16 cellular contexts compared by ENCODE assay signal in the genomic region with DNA sequence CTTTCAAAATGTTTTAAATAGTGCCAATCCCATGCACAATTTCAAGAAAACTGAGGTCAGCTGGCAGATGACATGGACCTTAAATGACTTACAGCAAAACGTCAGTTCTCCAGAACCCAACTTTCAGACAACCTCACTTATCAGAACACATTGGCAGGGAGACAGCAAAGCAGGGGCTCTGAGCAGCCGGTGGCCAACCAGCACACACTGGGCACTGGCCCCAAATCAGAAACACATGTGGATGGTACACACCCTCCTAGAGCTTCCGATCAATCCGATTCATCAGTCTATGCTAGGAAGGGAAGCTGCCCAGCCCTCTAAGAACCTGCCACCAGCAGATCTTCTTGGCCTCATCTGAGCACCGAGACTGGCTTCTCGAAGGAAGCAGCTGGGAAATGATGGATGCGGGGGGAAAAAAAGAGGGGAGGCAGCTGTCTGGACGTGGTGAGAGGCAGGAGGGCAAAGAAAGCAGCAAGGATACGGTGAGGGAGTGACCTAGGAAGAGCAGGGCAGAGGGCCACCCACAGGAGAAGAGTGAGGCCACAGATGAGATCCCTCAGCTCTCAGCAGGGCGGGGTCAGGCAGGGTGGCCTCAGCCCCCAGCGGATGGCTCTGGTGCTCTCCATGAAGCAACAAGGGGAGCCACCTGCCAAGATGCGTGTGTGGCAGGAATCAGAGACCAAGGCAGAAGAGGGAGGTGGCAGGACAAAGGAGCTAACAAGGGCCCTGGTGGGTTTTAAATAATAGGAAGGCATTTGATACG. TPM values are rescaled to one million over a fixed set of nuclear protein-coding genes. Genes with fewer than 3 reads are reported as not detected.
DNase-seq lines count a peak whose midpoint lies in the region; ATAC-seq lines count a peak whose summit lies in the region.
"Had no signal": no experiment of that assay in that cellular context is flagged by ENCODE, and none has a peak within 500 bp of the region (broad histone marks: within the 10 kb centered on the region; RNA-seq: fewer than 3 reads in every experiment).

No MANE protein-coding gene starts in this region.

- peak overlapping the region; percentile 27 for H4K8ac ChIP-seq in mesenchymal stem cell (ENCODE audit: low read length)

- peak overlapping the region in 1 of 2 experiments; percentile 89 for H3K14ac ChIP-seq in mesenchymal stem cell (ENCODE audit: low read length in 2 of 2)

- H3K4me3 ChIP-seq in BLaER1 treated with 17β-estradiol and CSF1 and Interleukin-3, amounts not matched to agents 10 nM and 100 nM: no peak overlapping the region
- H3K4me3 ChIP-seq in mesenchymal stem cell (ENCODE audit: insufficient read depth in 1 of 2, low read depth in 1 of 2, low read length in 2 of 2): peak overlapping the region in 1 of 2 experiments; percentile 3
- H3K4me3 ChIP-seq: spleen, suprapubic skin had no signal

- H3K4me1 ChIP-seq in BLaER1 treated with 17β-estradiol and CSF1 and Interleukin-3, amounts not matched to agents 10 nM and 100 nM: peaks cover 16 to 40% (median 30%) of the 10 kb centered on the region in 10 experiments; a peak in 19 of 20 replicates
- peaks cover 14% of the 10 kb centered on the region for H3K4me1 ChIP-seq in mesenchymal stem cell (ENCODE audit: control insufficient read depth, insufficient read depth, low read depth, low read length)

- peak overlapping the region in 2 of 11 experiments; percentile 4 to 21; a peak in 1 of 22 replicates for H3K27ac ChIP-seq in BLaER1 treated with 17β-estradiol and CSF1 and Interleukin-3, amounts not matched to agents 10 nM and 100 nM
- no peak overlapping the region for H3K27ac ChIP-seq in mesenchymal stem cell (ENCODE audit: low read length, poor library complexity, severe bottlenecking)
- H3K27ac ChIP-seq: epithelial cell of prostate, suprapubic skin had no signal

- no peaks in the 10 kb centered on the region for H3K27me3 ChIP-seq in BLaER1 treated with 17β-estradiol and CSF1 and Interleukin-3, amounts not matched to agents 10 nM and 100 nM
- no peaks in the 10 kb centered on the region for H3K27me3 ChIP-seq in mesenchymal stem cell (ENCODE audit: control insufficient read depth in 1 of 2, insufficient read depth in 1 of 2, low read length in 2 of 2)
- H3K27me3 ChIP-seq: spleen, suprapubic skin had no signal

- no peak overlapping the region for H2AFZ ChIP-seq in mesenchymal stem cell (ENCODE audit: low read depth, low read length)

- H3K9me3 ChIP-seq in BLaER1 treated with 17β-estradiol and CSF1 and Interleukin-3, amounts not matched to agents 10 nM and 100 nM (replicated peaks in 1 of 11): peaks cover 19 to 32% (median 29%) of the 10 kb centered on the region in 11 experiments
- H3K9me3 ChIP-seq in mesenchymal stem cell (ENCODE audit: control insufficient read depth, low read length): no peaks in the 10 kb centered on the region
- H3K9me3 ChIP-seq: spleen, suprapubic skin had no signal

- no peaks in the 10 kb centered on the region for H3K27me3 Mint-ChIP-seq in activated naive CD8-positive, alpha-beta T cell treated with anti-CD3 and anti-CD28 coated beads for 36 hours

- H2BK12ac ChIP-seq in mesenchymal stem cell (ENCODE audit: low read length in 2 of 2): no peak overlapping the region

- H3K9ac ChIP-seq in BLaER1 treated with 17β-estradiol and CSF1 and Interleukin-3, amounts not matched to agents 10 nM and 100 nM: peak overlapping the region in 7 of 11 experiments; percentile 9 to 26 (median 23); a peak in 5 of 22 replicates
- no peak overlapping the region for H3K9ac ChIP-seq in mesenchymal stem cell (ENCODE audit: low read length)

- peak; percentile 20 for DNase-seq in EL
- DNase-seq in activated naive CD8-positive, alpha-beta T cell treated with anti-CD3 and anti-CD28 coated beads for 36 hours: no peak
- DNase-seq in mesenchymal stem cell: no peak
- no peak for DNase-seq in NK-92 (lab: John Stamatoyannopoulos, UW; ENCODE audit: unreplicated experiment)
- DNase-seq: activated CD4-positive, alpha-beta T cell treated with anti-CD3 and anti-CD28 coated beads, Interleukin-2, amount 50 U/mL, for 48 hours; amniotic stem cell; NCI-H146; NCI-H526 treated with DMSO at 0.1 percent for 48 hours; RPMI8226; spleen; T-helper 9 cell had no signal

- no peak overlapping the region for H3K18ac ChIP-seq in mesenchymal stem cell (ENCODE audit: low read depth in 1 of 2, low read length in 2 of 2)

- H2AK5ac ChIP-seq in mesenchymal stem cell (ENCODE audit: low read length, severe bottlenecking): no peak overlapping the region

- no peak overlapping the region for H3K4ac ChIP-seq in mesenchymal stem cell (ENCODE audit: low read depth in 1 of 2, low read length in 2 of 2)

- no peak overlapping the region for H2BK120ac ChIP-seq in mesenchymal stem cell (ENCODE audit: low read depth, low read length)

- peak overlapping the region in 9 of 11 experiments; percentile 0 to 38 (median 18); a peak in 11 of 22 replicates for H3K4me2 ChIP-seq in BLaER1 treated with 17β-estradiol and CSF1 and Interleukin-3, amounts not matched to agents 10 nM and 100 nM
- H3K4me2 ChIP-seq in mesenchymal stem cell (ENCODE audit: low read length, poor library complexity, severe bottlenecking): no peak overlapping the region

- H3K36me3 Mint-ChIP-seq in activated naive CD8-positive, alpha-beta T cell treated with anti-CD3 and anti-CD28 coated beads for 36 hours: peaks cover 12% of the 10 kb centered on the region

- peak overlapping the region; percentile 65 for H4K91ac ChIP-seq in mesenchymal stem cell (ENCODE audit: low read length)

- no peaks in the 10 kb centered on the region for H3K9me3 Mint-ChIP-seq in activated naive CD8-positive, alpha-beta T cell treated with anti-CD3 and anti-CD28 coated beads for 36 hours

- H3K4me1 Mint-ChIP-seq in activated naive CD8-positive, alpha-beta T cell treated with anti-CD3 and anti-CD28 coated beads for 36 hours: peaks cover 40% of the 10 kb centered on the region

- H3K36me3 ChIP-seq in BLaER1 treated with 17β-estradiol and CSF1 and Interleukin-3, amounts not matched to agents 10 nM and 100 nM: peaks cover 5 to 36% (median 21%) of the 10 kb centered on the region in 11 experiments; a peak in 21 of 22 replicates
- H3K36me3 ChIP-seq in mesenchymal stem cell (ENCODE audit: control insufficient read depth in 1 of 2, insufficient read depth in 2 of 2, low read depth in 1 of 2, low read length in 2 of 2): peaks cover 0 to 4% of the 10 kb centered on the region in 2 experiments
- H3K36me3 ChIP-seq: spleen, suprapubic skin had no signal

- peak overlapping the region; percentile 57 for H2BK15ac ChIP-seq in mesenchymal stem cell (ENCODE audit: low read depth, poor library complexity, severe bottlenecking)

- ATAC-seq in HG03135 (IDR thresholded peaks at IDR 0.05; ENCODE audit: unreplicated experiment) (no peak), GM18511 (IDR thresholded peaks at IDR 0.05; ENCODE audit: unreplicated experiment) (no peak)

- H3K4me3 Mint-ChIP-seq in activated naive CD8-positive, alpha-beta T cell treated with anti-CD3 and anti-CD28 coated beads for 36 hours: no peak overlapping the region

- H3K79me1 ChIP-seq in mesenchymal stem cell (replicated peaks; ENCODE audit: low read length, poor library complexity, severe bottlenecking): peaks cover 52% of the 10 kb centered on the region

- no peak overlapping the region for H3K23ac ChIP-seq in mesenchymal stem cell (ENCODE audit: low read length in 2 of 2)

- peaks cover 54 to 96% (median 71%) of the 10 kb centered on the region in 11 experiments for H4K20me1 ChIP-seq in BLaER1 treated with 17β-estradiol and CSF1 and Interleukin-3, amounts not matched to agents 10 nM and 100 nM

- 87% methylated on average over 13 of the region's 13 CpGs for WGBS in mesenchymal stem cell

- no peak overlapping the region for H2BK5ac ChIP-seq in mesenchymal stem cell (ENCODE audit: low read depth, low read length, poor library complexity, severe bottlenecking)

- peak overlapping the region; percentile 4 for H3K27ac Mint-ChIP-seq in activated naive CD8-positive, alpha-beta T cell treated with anti-CD3 and anti-CD28 coated beads for 36 hours

RNA-seq across cellular contexts. Expression of gene TAF4, which starts 32.9 kb away (rescaled TPM):
- 10 to 100 TPM; 15.2 to 16.4 TPM for total RNA-seq in activated naive CD8-positive, alpha-beta T cell treated with anti-CD3 and anti-CD28 coated beads for 36 hours
- 9.1 TPM for polyA plus RNA-seq in mesenchymal stem cell (2013, experiment 1 of 2)
- polyA plus RNA-seq in mesenchymal stem cell (2013, experiment 2 of 2): 6.2 TPM
